1 cellular context compared by ENCODE assay signal in genomic region chr3:112689385-112689784, GRCh38.
TF ChIP-seq lines count a peak whose summit lies in the region.

No MANE protein-coding gene starts in this region.

TF ChIP-seq in HCT116, 20 proteins besides CTCF, POLR2A, EP300 and RAD21:
- TF ChIP-seq ELF1 (IDR thresholded peaks at IDR 0.05; ENCODE audit: borderline replicate concordance, low read depth) (no peak), ATF3 (IDR thresholded peaks at IDR 0.05) (no peak), CBX3 (IDR thresholded peaks at IDR 0.05; ENCODE audit: low read depth) (no peak), EGR1 (IDR thresholded peaks at IDR 0.05; ENCODE audit: low read depth) (no peak), SIN3A (IDR thresholded peaks at IDR 0.05; ENCODE audit: low read depth) (no peak), JUND (IDR thresholded peaks at IDR 0.05) (no peak), SRF (IDR thresholded peaks at IDR 0.05; ENCODE audit: low read depth) (no peak), YY1 (IDR thresholded peaks at IDR 0.05; ENCODE audit: extremely low read depth, insufficient replicate concordance, low read depth, low read length) (no peak), ZBTB33 (IDR thresholded peaks at IDR 0.05; ENCODE audit: extremely low read depth, insufficient replicate concordance, low read length) (no peak), MAX (IDR thresholded peaks at IDR 0.05) (no peak), ZNF274 (IDR thresholded peaks at IDR 0.05; ENCODE audit: low read depth, low read length) (no peak), REST (IDR thresholded peaks at IDR 0.05; ENCODE audit: low read depth) (no peak)
